ENCODE assay signal across 39 cellular contexts in genomic region chr14:20190596-20190995, GRCh38. TPM values are rescaled to one million over a fixed set of nuclear protein-coding genes. Genes with fewer than 3 reads are reported as not detected.
"Had no signal": no experiment of that assay in that cellular context is flagged by ENCODE, and none has a peak within 500 bp of the region (broad histone marks: within the 10 kb centered on the region; RNA-seq: fewer than 3 reads in every experiment).

Gene OR11G2 (plus strand): TSS chr14:20190896. CDS start chr14:20197438, 6,542 bp downstream.

- H3K27me3 ChIP-seq: adrenal gland, body of pancreas, brain microvascular endothelial cell had no signal

- H3K9me3 Mint-ChIP-seq: activated B cell treated with CpG ODN at 0.5 μM for 24 hours; activated CD4-positive, alpha-beta memory T cell treated with anti-CD3 and anti-CD28 coated beads for 36 hours; activated CD4-positive, alpha-beta T cell treated with anti-CD3 and anti-CD28 coated beads, Interleukin-2, amount 10 ng/mL, durations not matched to agents 24 days and 14 days; activated CD8-positive, alpha-beta T cell treated with anti-CD3 and anti-CD28 coated beads for 36 hours; activated naive CD4-positive, alpha-beta T cell treated with anti-CD3 and anti-CD28 coated beads for 36 hours; activated naive CD4-positive, alpha-beta T cell treated with anti-CD3 and anti-CD28 coated beads, Interleukin-2, amount 50 U/mL, for 72 hours; activated naive CD8-positive, alpha-beta T cell treated with anti-CD3 and anti-CD28 coated beads for 36 hours; activated T-cell treated with anti-CD3 and anti-CD28 coated beads, Interleukin-2, amount 50 U/mL, for 4 hours; activated T-helper 1 cell treated with anti-CD3 and anti-CD28 coated beads, Interleukin-12 subunit alpha, Interleukin-12 subunit beta, Interleukin-2, Interleukin-4 antibody, amounts not matched to agents 30 ng/mL and 10 ng/mL and 1 ng/mL, durations not matched to agents 14 hours and 24 hours and 36 hours; activated T-helper 17 cell treated with anti-CD3 and anti-CD28 coated beads, Interleukin-2, amount 50 U/mL, for 72 hours; T-helper 2 cell treated with Interferon-gamma antibody and Interleukin-4, amounts not matched to agents 5 μg/mL and 100 μg/mL, for 36 hours had no signal

- FAIRE-seq: astrocyte, TTC549 had no signal

- H3K9me3 ChIP-seq: adrenal gland, body of pancreas, breast epithelium had no signal

- H3K27ac ChIP-seq: adrenal gland, body of pancreas, brain microvascular endothelial cell, breast epithelium, VCaP had no signal

- H3K36me3 ChIP-seq: adrenal gland, brain microvascular endothelial cell, breast epithelium had no signal

- DNase-seq: activated B cell treated with CpG ODN at 0.5 μM for 24 hours; activated CD4-positive, alpha-beta memory T cell treated with anti-CD3 and anti-CD28 coated beads for 36 hours; activated CD4-positive, alpha-beta T cell treated with anti-CD3 and anti-CD28 coated beads for 4 hours; activated CD4-positive, alpha-beta T cell treated with anti-CD3 and anti-CD28 coated beads, Interleukin-2, amount 10 ng/mL, durations not matched to agents 24 days and 14 days; activated CD4-positive, alpha-beta T cell treated with anti-CD3 and anti-CD28 coated beads, Interleukin-2, amount 50 U/mL, for 1 hour; activated CD4-positive, alpha-beta T cell treated with anti-CD3 and anti-CD28 coated beads, Interleukin-2, amount 50 U/mL, for 4 hours; activated CD4-positive, CD25-positive, alpha-beta regulatory T cell treated with anti-CD3 and anti-CD28 coated beads, Interleukin-2, amount 50 U/mL, for 72 hours; activated CD8-positive, alpha-beta memory T cell treated with anti-CD3 and anti-CD28 coated beads, Interleukin-2, amount 50 U/mL, for 4 hours; activated CD8-positive, alpha-beta T cell treated with anti-CD3 and anti-CD28 coated beads for 36 hours; activated effector memory CD4-positive, alpha-beta T cell treated with anti-CD3 and anti-CD28 coated beads, Interleukin-2, amount 50 U/mL, for 16 hours; activated gamma-delta T cell treated with Interleukin-2 at 50 U/mL for 16 hours; activated naive CD4-positive, alpha-beta T cell; activated naive CD4-positive, alpha-beta T cell treated with anti-CD3 and anti-CD28 coated beads for 36 hours; activated naive CD4-positive, alpha-beta T cell treated with anti-CD3 and anti-CD28 coated beads, Interleukin-2, amount 50 U/mL, for 16 hours; activated naive CD8-positive, alpha-beta T cell treated with anti-CD3 and anti-CD28 coated beads for 36 hours; activated T-cell treated with anti-CD3 and anti-CD28 coated beads for 4 hours; activated T-cell treated with anti-CD3 and anti-CD28 coated beads, Interleukin-2, amount 50 U/mL, for 1 hour; activated T-cell treated with anti-CD3 and anti-CD28 coated beads, Interleukin-2, amount 50 U/mL, for 4 hours; activated T-cell treated with anti-CD3 and anti-CD28 coated beads, Interleukin-2, amount 50 U/mL, for 72 hours; adrenal gland; amniotic stem cell; aorta; body of pancreas; brain microvascular endothelial cell; central memory CD4-positive, alpha-beta T cell; T-helper 1 cell; T-helper 2 cell; T-helper 9 cell had no signal

- H3K27ac Mint-ChIP-seq: activated B cell treated with CpG ODN at 0.5 μM for 24 hours; activated CD4-positive, alpha-beta memory T cell treated with anti-CD3 and anti-CD28 coated beads for 36 hours; activated CD4-positive, alpha-beta T cell treated with anti-CD3 and anti-CD28 coated beads, Interleukin-2, amount 10 ng/mL, durations not matched to agents 24 days and 14 days; activated CD8-positive, alpha-beta T cell treated with anti-CD3 and anti-CD28 coated beads for 36 hours; activated naive CD4-positive, alpha-beta T cell treated with anti-CD3 and anti-CD28 coated beads for 36 hours; activated naive CD8-positive, alpha-beta T cell treated with anti-CD3 and anti-CD28 coated beads for 36 hours; activated T-cell treated with anti-CD3 and anti-CD28 coated beads, Interleukin-2, amount 50 U/mL, for 72 hours; activated T-helper 1 cell treated with anti-CD3 and anti-CD28 coated beads, Interleukin-12 subunit alpha, Interleukin-12 subunit beta, Interleukin-2, Interleukin-4 antibody, amounts not matched to agents 30 ng/mL and 10 ng/mL and 1 ng/mL, durations not matched to agents 14 hours and 24 hours and 36 hours; activated T-helper 17 cell treated with anti-CD3 and anti-CD28 coated beads, Interleukin-2, amount 50 U/mL, for 72 hours; T-helper 1 cell treated with Interleukin-12 subunit alpha and Interleukin-12 subunit beta and Interleukin-4 antibody, amounts not matched to agents 30 μg/mL and 1 μg/mL, for 36 hours; T-helper 2 cell treated with Interferon-gamma antibody and Interleukin-4, amounts not matched to agents 5 μg/mL and 100 μg/mL, for 36 hours had no signal

- ATAC-seq: activated CD8-positive, alpha-beta T cell treated with anti-CD3 and anti-CD28 coated beads for 36 hours; activated naive CD4-positive, alpha-beta T cell treated with anti-CD3 and anti-CD28 coated beads, Interleukin-2, amount 50 U/mL, for 72 hours; activated T-cell treated with anti-CD3 and anti-CD28 coated beads, Interleukin-2, amount 50 U/mL, for 4 hours; activated T-cell treated with anti-CD3 and anti-CD28 coated beads, Interleukin-2, amount 50 U/mL, for 72 hours; activated T-helper 17 cell treated with anti-CD3 and anti-CD28 coated beads, Interleukin-2, amount 50 U/mL, for 72 hours; body of pancreas had no signal

- H3K4me3 Mint-ChIP-seq: activated B cell treated with CpG ODN at 0.5 μM for 24 hours; activated CD4-positive, alpha-beta memory T cell treated with anti-CD3 and anti-CD28 coated beads for 36 hours; activated CD4-positive, alpha-beta T cell treated with anti-CD3 and anti-CD28 coated beads, Interleukin-2, amount 10 ng/mL, durations not matched to agents 24 days and 14 days; activated CD8-positive, alpha-beta T cell treated with anti-CD3 and anti-CD28 coated beads for 36 hours; activated naive CD4-positive, alpha-beta T cell treated with anti-CD3 and anti-CD28 coated beads for 36 hours; activated naive CD8-positive, alpha-beta T cell treated with anti-CD3 and anti-CD28 coated beads for 36 hours; activated T-cell treated with anti-CD3 and anti-CD28 coated beads, Interleukin-2, amount 50 U/mL, for 4 hours; activated T-cell treated with anti-CD3 and anti-CD28 coated beads, Interleukin-2, amount 50 U/mL, for 72 hours; activated T-helper 1 cell treated with anti-CD3 and anti-CD28 coated beads, Interleukin-12 subunit alpha, Interleukin-12 subunit beta, Interleukin-2, Interleukin-4 antibody, amounts not matched to agents 30 ng/mL and 10 ng/mL and 1 ng/mL, durations not matched to agents 14 hours and 24 hours and 36 hours; activated T-helper 17 cell treated with anti-CD3 and anti-CD28 coated beads, Interleukin-2, amount 50 U/mL, for 72 hours; T-helper 1 cell treated with Interleukin-12 subunit alpha and Interleukin-12 subunit beta and Interleukin-4 antibody, amounts not matched to agents 30 μg/mL and 1 μg/mL, for 36 hours; T-helper 2 cell treated with Interferon-gamma antibody and Interleukin-4, amounts not matched to agents 5 μg/mL and 100 μg/mL, for 36 hours had no signal

- H3K4me1 ChIP-seq: adrenal gland, body of pancreas, breast epithelium had no signal

- H3K4me3 ChIP-seq: adrenal gland, body of pancreas, breast epithelium had no signal

- H3K4me1 Mint-ChIP-seq: activated B cell treated with CpG ODN at 0.5 μM for 24 hours; activated CD4-positive, alpha-beta T cell treated with anti-CD3 and anti-CD28 coated beads, Interleukin-2, amount 10 ng/mL, durations not matched to agents 24 days and 14 days; activated naive CD8-positive, alpha-beta T cell treated with anti-CD3 and anti-CD28 coated beads for 36 hours; activated T-helper 17 cell treated with anti-CD3 and anti-CD28 coated beads, Interleukin-2, amount 50 U/mL, for 72 hours had no signal

- H3K36me3 Mint-ChIP-seq: activated CD4-positive, alpha-beta memory T cell treated with anti-CD3 and anti-CD28 coated beads for 36 hours; activated naive CD4-positive, alpha-beta T cell treated with anti-CD3 and anti-CD28 coated beads, Interleukin-2, amount 50 U/mL, for 72 hours; activated naive CD8-positive, alpha-beta T cell treated with anti-CD3 and anti-CD28 coated beads for 36 hours had no signal

RNA-seq across cellular contexts. Expression of gene OR11G2, which starts in this region (rescaled TPM):
- total RNA-seq: activated B cell treated with CpG ODN at 0.5 μM for 24 hours; activated CD4-positive, alpha-beta memory T cell treated with anti-CD3 and anti-CD28 coated beads for 36 hours; activated CD4-positive, alpha-beta T cell treated with anti-CD3 and anti-CD28 coated beads, Interleukin-2, amount 10 ng/mL, durations not matched to agents 24 days and 14 days; activated CD8-positive, alpha-beta memory T cell treated with anti-CD3 and anti-CD28 coated beads for 36 hours; activated CD8-positive, alpha-beta T cell treated with anti-CD3 and anti-CD28 coated beads for 36 hours; activated naive CD4-positive, alpha-beta T cell treated with anti-CD3 and anti-CD28 coated beads for 36 hours; activated naive CD4-positive, alpha-beta T cell treated with anti-CD3 and anti-CD28 coated beads, Interleukin-2, amount 50 U/mL, for 72 hours; activated naive CD8-positive, alpha-beta T cell treated with anti-CD3 and anti-CD28 coated beads for 36 hours; activated T-cell treated with anti-CD3 and anti-CD28 coated beads, Interleukin-2, amount 50 U/mL, for 4 hours; activated T-cell treated with anti-CD3 and anti-CD28 coated beads, Interleukin-2, amount 50 U/mL, for 72 hours; activated T-helper 1 cell treated with anti-CD3 and anti-CD28 coated beads, Interleukin-12 subunit alpha, Interleukin-12 subunit beta, Interleukin-2, Interleukin-4 antibody, amounts not matched to agents 30 ng/mL and 10 ng/mL and 1 ng/mL, durations not matched to agents 14 hours and 24 hours and 36 hours; activated T-helper 17 cell treated with anti-CD3 and anti-CD28 coated beads, Interleukin-2, amount 50 U/mL, for 72 hours; adrenal gland; aorta; astrocyte; body of pancreas; breast epithelium; cardiac septum had no signal
